ENCODE assay signal across 2 cellular contexts in the genomic region with DNA sequence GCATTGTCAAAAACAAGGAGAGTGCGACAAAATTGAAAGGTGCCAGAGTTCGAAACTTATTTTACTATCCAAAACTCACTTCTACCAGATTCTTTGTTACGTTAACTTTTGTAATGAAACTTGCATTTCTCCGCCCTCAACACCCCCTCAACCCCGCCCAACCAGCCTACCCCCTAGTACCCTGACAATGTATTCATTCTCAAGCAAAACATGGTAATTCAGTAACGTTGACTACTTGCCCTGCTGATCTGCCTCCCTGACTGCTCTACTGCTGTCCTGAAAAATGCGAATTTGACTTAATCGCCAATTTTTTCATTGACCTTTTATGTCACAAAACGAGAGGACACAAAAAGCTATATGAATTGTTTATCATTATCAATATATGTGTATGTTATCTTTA.
TF ChIP-seq lines count a peak whose summit lies in the region.

Gene SRY, minus strand, starts transcription at position 83 of the 400 bp plus-strand sequence. Its CDS starts 79 bp downstream, at position 4.

TF ChIP-seq in WTC11, 78 proteins besides CTCF, POLR2A, EP300 and RAD21 (continues in another document):
- TF ChIP-seq SMAD3 (CRISPR knock-in tag; IDR thresholded peaks at IDR 0.05; ENCODE audit: borderline replicate concordance) (no peak), ELF4 (CRISPR knock-in tag; IDR thresholded peaks at IDR 0.05; ENCODE audit: low read depth) (no peak), FOXJ3 (CRISPR knock-in tag; IDR thresholded peaks at IDR 0.05; ENCODE audit: borderline replicate concordance) (no peak), ZNF396 (CRISPR knock-in tag; IDR thresholded peaks at IDR 0.05; ENCODE audit: borderline replicate concordance) (no peak), ZNF423 (CRISPR knock-in tag; IDR thresholded peaks at IDR 0.05) (no peak), FOXK1 (CRISPR knock-in tag; IDR thresholded peaks at IDR 0.05) (no peak), HMGA2 (CRISPR knock-in tag; IDR thresholded peaks at IDR 0.05) (no peak), NR1H2 (CRISPR knock-in tag; IDR thresholded peaks at IDR 0.05) (no peak), GRHL2 (CRISPR knock-in tag; IDR thresholded peaks at IDR 0.05; ENCODE audit: insufficient replicate concordance, severe bottlenecking) (no peak), PRDM15 (CRISPR knock-in tag; IDR thresholded peaks at IDR 0.05) (no peak)
- TF ChIP-seq, protein P1, sequence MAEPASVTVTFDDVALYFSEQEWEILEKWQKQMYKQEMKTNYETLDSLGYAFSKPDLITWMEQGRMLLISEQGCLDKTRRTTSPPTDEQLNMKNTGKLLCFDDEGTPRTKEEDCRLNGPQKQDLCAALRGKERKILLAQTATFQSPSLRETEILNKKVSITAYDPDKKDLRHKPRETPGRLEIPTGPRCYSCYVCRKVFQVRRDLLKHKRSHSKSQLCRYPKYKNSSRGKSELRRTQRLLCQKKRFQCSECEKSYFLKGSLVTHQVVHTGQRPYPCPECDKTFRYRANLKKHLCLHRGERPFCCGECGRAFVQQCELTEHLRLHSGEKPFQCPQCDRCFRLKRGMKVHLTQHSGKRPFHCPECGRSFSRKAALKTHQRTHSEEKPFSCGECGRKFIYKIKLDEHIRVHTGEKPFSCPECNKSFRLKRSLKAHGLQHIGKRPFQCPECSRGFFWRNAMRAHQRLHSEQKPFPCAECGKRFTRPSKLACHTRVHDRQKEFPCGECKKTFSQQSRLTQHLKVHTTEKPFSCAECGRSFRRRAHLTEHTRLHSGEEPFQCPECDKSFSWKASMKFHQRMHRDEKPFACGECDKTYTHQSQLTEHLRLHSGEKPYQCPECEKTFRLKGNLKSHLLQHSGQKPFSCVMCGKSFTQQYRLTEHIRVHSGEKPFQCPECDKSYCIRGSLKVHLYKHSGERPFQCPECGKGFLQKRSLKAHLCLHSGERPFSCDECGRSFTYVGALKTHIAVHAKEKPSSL (CRISPR knock-in tag; conservative IDR thresholded peaks at IDR 0.05) = no peak
- TF ChIP-seq, protein P2, sequence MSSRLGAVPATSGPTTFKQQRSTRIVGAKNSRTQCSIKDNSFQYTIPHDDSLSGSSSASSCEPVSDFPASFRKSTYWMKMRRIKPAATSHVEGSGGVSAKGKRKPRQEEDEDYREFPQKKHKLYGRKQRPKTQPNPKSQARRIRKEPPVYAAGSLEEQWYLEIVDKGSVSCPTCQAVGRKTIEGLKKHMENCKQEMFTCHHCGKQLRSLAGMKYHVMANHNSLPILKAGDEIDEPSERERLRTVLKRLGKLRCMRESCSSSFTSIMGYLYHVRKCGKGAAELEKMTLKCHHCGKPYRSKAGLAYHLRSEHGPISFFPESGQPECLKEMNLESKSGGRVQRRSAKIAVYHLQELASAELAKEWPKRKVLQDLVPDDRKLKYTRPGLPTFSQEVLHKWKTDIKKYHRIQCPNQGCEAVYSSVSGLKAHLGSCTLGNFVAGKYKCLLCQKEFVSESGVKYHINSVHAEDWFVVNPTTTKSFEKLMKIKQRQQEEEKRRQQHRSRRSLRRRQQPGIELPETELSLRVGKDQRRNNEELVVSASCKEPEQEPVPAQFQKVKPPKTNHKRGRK (CRISPR knock-in tag; IDR thresholded peaks at IDR 0.05; ENCODE audit: borderline replicate concordance) = no peak
- TF ChIP-seq, protein P3, sequence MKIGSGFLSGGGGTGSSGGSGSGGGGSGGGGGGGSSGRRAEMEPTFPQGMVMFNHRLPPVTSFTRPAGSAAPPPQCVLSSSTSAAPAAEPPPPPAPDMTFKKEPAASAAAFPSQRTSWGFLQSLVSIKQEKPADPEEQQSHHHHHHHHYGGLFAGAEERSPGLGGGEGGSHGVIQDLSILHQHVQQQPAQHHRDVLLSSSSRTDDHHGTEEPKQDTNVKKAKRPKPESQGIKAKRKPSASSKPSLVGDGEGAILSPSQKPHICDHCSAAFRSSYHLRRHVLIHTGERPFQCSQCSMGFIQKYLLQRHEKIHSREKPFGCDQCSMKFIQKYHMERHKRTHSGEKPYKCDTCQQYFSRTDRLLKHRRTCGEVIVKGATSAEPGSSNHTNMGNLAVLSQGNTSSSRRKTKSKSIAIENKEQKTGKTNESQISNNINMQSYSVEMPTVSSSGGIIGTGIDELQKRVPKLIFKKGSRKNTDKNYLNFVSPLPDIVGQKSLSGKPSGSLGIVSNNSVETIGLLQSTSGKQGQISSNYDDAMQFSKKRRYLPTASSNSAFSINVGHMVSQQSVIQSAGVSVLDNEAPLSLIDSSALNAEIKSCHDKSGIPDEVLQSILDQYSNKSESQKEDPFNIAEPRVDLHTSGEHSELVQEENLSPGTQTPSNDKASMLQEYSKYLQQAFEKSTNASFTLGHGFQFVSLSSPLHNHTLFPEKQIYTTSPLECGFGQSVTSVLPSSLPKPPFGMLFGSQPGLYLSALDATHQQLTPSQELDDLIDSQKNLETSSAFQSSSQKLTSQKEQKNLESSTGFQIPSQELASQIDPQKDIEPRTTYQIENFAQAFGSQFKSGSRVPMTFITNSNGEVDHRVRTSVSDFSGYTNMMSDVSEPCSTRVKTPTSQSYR (CRISPR knock-in tag; IDR thresholded peaks at IDR 0.05) = no peak

TF ChIP-seq in SK-N-SH, 30 proteins besides CTCF, POLR2A, EP300 and RAD21 (continued from another document):
- TF ChIP-seq GABPA (IDR thresholded peaks at IDR 0.05; ENCODE audit: low read depth) (no peak), MAX (IDR thresholded peaks at IDR 0.05; ENCODE audit: low read depth) (no peak), JUND (IDR thresholded peaks at IDR 0.05) (no peak), TCF12 (IDR thresholded peaks at IDR 0.05) (no peak), TAF1 (IDR thresholded peaks at IDR 0.05; ENCODE audit: borderline replicate concordance, low read depth, low read length) (no peak), REST (IDR thresholded peaks at IDR 0.05; ENCODE audit: low read depth, low read length) (no peak), MXI1 (IDR thresholded peaks at IDR 0.05; ENCODE audit: low read depth, low read length) (no peak), RFX5 (IDR thresholded peaks at IDR 0.05; ENCODE audit: low read length) (no peak), RXRA (IDR thresholded peaks at IDR 0.05; ENCODE audit: borderline replicate concordance, low read depth) (no peak), FOXJ3 (CRISPR knock-in tag; IDR thresholded peaks at IDR 0.05) (no peak), FOXM1 (IDR thresholded peaks at IDR 0.05; ENCODE audit: low read depth) (no peak), MEF2A (IDR thresholded peaks at IDR 0.05; ENCODE audit: borderline replicate concordance, low read depth) (no peak), POLR2AphosphoS5 (IDR thresholded peaks at IDR 0.05; ENCODE audit: low read depth, low read length) (no peak), RCOR1 (IDR thresholded peaks at IDR 0.05; ENCODE audit: low read length) (no peak), YY1 (IDR thresholded peaks at IDR 0.05; ENCODE audit: low read depth) (no peak)
- TF ChIP-seq, protein P4, sequence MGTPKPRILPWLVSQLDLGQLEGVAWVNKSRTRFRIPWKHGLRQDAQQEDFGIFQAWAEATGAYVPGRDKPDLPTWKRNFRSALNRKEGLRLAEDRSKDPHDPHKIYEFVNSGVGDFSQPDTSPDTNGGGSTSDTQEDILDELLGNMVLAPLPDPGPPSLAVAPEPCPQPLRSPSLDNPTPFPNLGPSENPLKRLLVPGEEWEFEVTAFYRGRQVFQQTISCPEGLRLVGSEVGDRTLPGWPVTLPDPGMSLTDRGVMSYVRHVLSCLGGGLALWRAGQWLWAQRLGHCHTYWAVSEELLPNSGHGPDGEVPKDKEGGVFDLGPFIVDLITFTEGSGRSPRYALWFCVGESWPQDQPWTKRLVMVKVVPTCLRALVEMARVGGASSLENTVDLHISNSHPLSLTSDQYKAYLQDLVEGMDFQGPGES (IDR thresholded peaks at IDR 0.05; ENCODE audit: low read depth, low read length) = no peak
- TF ChIP-seq, protein P5, sequence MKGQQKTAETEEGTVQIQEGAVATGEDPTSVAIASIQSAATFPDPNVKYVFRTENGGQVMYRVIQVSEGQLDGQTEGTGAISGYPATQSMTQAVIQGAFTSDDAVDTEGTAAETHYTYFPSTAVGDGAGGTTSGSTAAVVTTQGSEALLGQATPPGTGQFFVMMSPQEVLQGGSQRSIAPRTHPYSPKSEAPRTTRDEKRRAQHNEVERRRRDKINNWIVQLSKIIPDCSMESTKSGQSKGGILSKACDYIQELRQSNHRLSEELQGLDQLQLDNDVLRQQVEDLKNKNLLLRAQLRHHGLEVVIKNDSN (IDR thresholded peaks at IDR 0.05; ENCODE audit: borderline replicate concordance, low read depth) = no peak
- TF ChIP-seq, protein P6, sequence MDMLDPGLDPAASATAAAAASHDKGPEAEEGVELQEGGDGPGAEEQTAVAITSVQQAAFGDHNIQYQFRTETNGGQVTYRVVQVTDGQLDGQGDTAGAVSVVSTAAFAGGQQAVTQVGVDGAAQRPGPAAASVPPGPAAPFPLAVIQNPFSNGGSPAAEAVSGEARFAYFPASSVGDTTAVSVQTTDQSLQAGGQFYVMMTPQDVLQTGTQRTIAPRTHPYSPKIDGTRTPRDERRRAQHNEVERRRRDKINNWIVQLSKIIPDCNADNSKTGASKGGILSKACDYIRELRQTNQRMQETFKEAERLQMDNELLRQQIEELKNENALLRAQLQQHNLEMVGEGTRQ (IDR thresholded peaks at IDR 0.05; ENCODE audit: borderline replicate concordance, low read depth, low read length) = no peak
- TF ChIP-seq, protein P7, sequence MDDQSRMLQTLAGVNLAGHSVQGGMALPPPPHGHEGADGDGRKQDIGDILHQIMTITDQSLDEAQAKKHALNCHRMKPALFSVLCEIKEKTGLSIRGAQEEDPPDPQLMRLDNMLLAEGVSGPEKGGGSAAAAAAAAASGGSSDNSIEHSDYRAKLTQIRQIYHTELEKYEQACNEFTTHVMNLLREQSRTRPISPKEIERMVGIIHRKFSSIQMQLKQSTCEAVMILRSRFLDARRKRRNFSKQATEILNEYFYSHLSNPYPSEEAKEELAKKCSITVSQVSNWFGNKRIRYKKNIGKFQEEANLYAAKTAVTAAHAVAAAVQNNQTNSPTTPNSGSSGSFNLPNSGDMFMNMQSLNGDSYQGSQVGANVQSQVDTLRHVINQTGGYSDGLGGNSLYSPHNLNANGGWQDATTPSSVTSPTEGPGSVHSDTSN (IDR thresholded peaks at IDR 0.05) = no peak
TF ChIP-seq in SK-N-SH: peak in this region for 0.
